27 cellular contexts compared by ENCODE assay signal in genomic region chr12:53862831-53863230, GRCh38.
DNase-seq lines count a peak whose midpoint lies in the region; ATAC-seq, FAIRE-seq and TF ChIP-seq lines count a peak whose summit lies in the region.
"Had no signal": no experiment of that assay in that cellular context is flagged by ENCODE, and none has a peak within 500 bp of the region (broad histone marks: within the 10 kb centered on the region; RNA-seq: fewer than 3 reads in every experiment).

No MANE protein-coding gene starts in this region.

- WGBS in A549 (ENCODE audit: missing lambda C conversion rate) = 82% methylated on average over 2 of the region's 2 CpGs

- H3K4me3 Mint-ChIP-seq in activated CD4-positive, alpha-beta memory T cell treated with anti-CD3 and anti-CD28 coated beads, Interleukin-2, amount 10 ng/mL, durations not matched to agents 7 days and 5 days = no peak overlapping the region
- no peak overlapping the region for H3K4me3 Mint-ChIP-seq in activated CD8-positive, alpha-beta memory T cell treated with anti-CD3 and anti-CD28 coated beads, Interleukin-2, amount 10 ng/mL, durations not matched to agents 7 days and 5 days
- H3K4me3 Mint-ChIP-seq: activated B cell treated with CpG ODN at 0.5 μM for 24 hours; activated CD8-positive, alpha-beta T cell treated with anti-CD3 and anti-CD28 coated beads, Interleukin-2, amount 10 ng/mL, durations not matched to agents 7 days and 5 days; activated naive CD4-positive, alpha-beta T cell treated with anti-CD3 and anti-CD28 coated beads, Interleukin-2, amount 50 U/mL, for 24 hours; CD4-positive, CD25-positive, alpha-beta regulatory T cell; neural progenitor cell had no signal

- DNase-seq in A549 (ENCODE audit: low read depth in 1 of 2, low spot score in 1 of 2) = peak in 1 of 2 experiments; percentile 13
- DNase-seq in HCEC 1CT = peak; percentile 63
- peak in 1 of 2 experiments; percentile 80 for DNase-seq in SJSA1 (ENCODE audit: low read depth in 1 of 2, low spot score in 2 of 2)
- peak; percentile 90 to 96 for DNase-seq in foreskin keratinocyte
- DNase-seq in activated CD4-positive, alpha-beta memory T cell treated with anti-CD3 and anti-CD28 coated beads, Interleukin-2, amount 10 ng/mL, durations not matched to agents 7 days and 5 days = no peak
- DNase-seq in activated CD8-positive, alpha-beta memory T cell treated with anti-CD3 and anti-CD28 coated beads, Interleukin-2, amount 50 U/mL, for 4 hours = no peak
- DNase-seq in activated CD8-positive, alpha-beta memory T cell treated with anti-CD3 and anti-CD28 coated beads, Interleukin-2, amount 10 ng/mL, durations not matched to agents 7 days and 5 days = no peak
- no peak for DNase-seq in NCI-H510A treated with DMSO at 0.1 percent for 48 hours (lab: John Stamatoyannopoulos, UW)
- DNase-seq: activated B cell treated with CpG ODN at 0.5 μM for 24 hours; activated CD8-positive, alpha-beta T cell treated with anti-CD3 and anti-CD28 coated beads, Interleukin-2, amount 10 ng/mL, durations not matched to agents 7 days and 5 days; activated T-cell treated with anti-CD3 and anti-CD28 coated beads, Interleukin-2, amount 50 U/mL, for 48 hours; body of pancreas; CD4-positive, CD25-positive, alpha-beta regulatory T cell; DMS153; midbrain; NCI-H146; NCI-H82; psoas muscle; stimulated activated CD4-positive, alpha-beta T cell treated with anti-CD3 and anti-CD28 coated beads, Interleukin-12 subunit alpha, Interleukin-12 subunit beta, amount 100 ng/mL, for 4 hours had no signal

- no peaks in the 10 kb centered on the region for H3K36me3 ChIP-seq in SJSA1
- H3K36me3 ChIP-seq: gastroesophageal sphincter, neural progenitor cell, suprapubic skin had no signal

- H3K4me3 ChIP-seq in A549 (no peak overlapping the region), SJSA1 (no peak overlapping the region)
- H3K4me3 ChIP-seq: body of pancreas, coronary artery, gastroesophageal sphincter, neural progenitor cell, psoas muscle, SK-N-MC, suprapubic skin had no signal

- H3K27me3 Mint-ChIP-seq in activated CD4-positive, alpha-beta memory T cell treated with anti-CD3 and anti-CD28 coated beads, Interleukin-2, amount 10 ng/mL, durations not matched to agents 7 days and 5 days = peaks cover 17% of the 10 kb centered on the region
- H3K27me3 Mint-ChIP-seq in activated CD8-positive, alpha-beta memory T cell treated with anti-CD3 and anti-CD28 coated beads, Interleukin-2, amount 10 ng/mL, durations not matched to agents 7 days and 5 days = peaks cover 28% of the 10 kb centered on the region

- TF ChIP-seq EP300 in A549 (IDR thresholded peaks at IDR 0.05) = no peak

- TF ChIP-seq CTCF in A549 (IDR thresholded peaks at IDR 0.05) (no peak), foreskin keratinocyte (conservative IDR thresholded peaks at IDR 0.05) (no peak)

- TF ChIP-seq POLR2A in A549 (IDR thresholded peaks at IDR 0.05; ENCODE audit: low read length) = no peak

- H3K4me1 Mint-ChIP-seq in activated CD4-positive, alpha-beta memory T cell treated with anti-CD3 and anti-CD28 coated beads, Interleukin-2, amount 10 ng/mL, durations not matched to agents 7 days and 5 days = no peaks in the 10 kb centered on the region
- no peaks in the 10 kb centered on the region for H3K4me1 Mint-ChIP-seq in activated CD8-positive, alpha-beta memory T cell treated with anti-CD3 and anti-CD28 coated beads, Interleukin-2, amount 10 ng/mL, durations not matched to agents 7 days and 5 days
- H3K4me1 Mint-ChIP-seq: activated B cell treated with CpG ODN at 0.5 μM for 24 hours; activated naive CD4-positive, alpha-beta T cell treated with anti-CD3 and anti-CD28 coated beads, Interleukin-2, amount 50 U/mL, for 24 hours; CD4-positive, CD25-positive, alpha-beta regulatory T cell had no signal

- H3K4me2 ChIP-seq in A549 = peak overlapping the region; percentile 24; the same call in 2 of the 3 replicates
- H3K4me2 ChIP-seq: neural progenitor cell had no signal

- no peaks in the 10 kb centered on the region for H3K36me3 Mint-ChIP-seq in activated CD4-positive, alpha-beta memory T cell treated with anti-CD3 and anti-CD28 coated beads, Interleukin-2, amount 10 ng/mL, durations not matched to agents 7 days and 5 days (ENCODE audit: low read depth)
- H3K36me3 Mint-ChIP-seq in activated CD8-positive, alpha-beta memory T cell treated with anti-CD3 and anti-CD28 coated beads, Interleukin-2, amount 10 ng/mL, durations not matched to agents 7 days and 5 days = no peaks in the 10 kb centered on the region
- H3K36me3 Mint-ChIP-seq: activated naive CD4-positive, alpha-beta T cell treated with anti-CD3 and anti-CD28 coated beads, Interleukin-2, amount 50 U/mL, for 24 hours; CD4-positive, CD25-positive, alpha-beta regulatory T cell; neural progenitor cell had no signal

- H3K4me1 ChIP-seq in A549 (peaks cover 32% of the 10 kb centered on the region), SJSA1 (replicated peaks) (peaks cover 47% of the 10 kb centered on the region), foreskin keratinocyte (peaks cover 32% of the 10 kb centered on the region)
- H3K4me1 ChIP-seq: body of pancreas, gastroesophageal sphincter, neural progenitor cell, psoas muscle had no signal

- no peak for FAIRE-seq in A549 (lab: Jason Lieb, UNC)
- FAIRE-seq: endometrium had no signal

- CTCF ChIA-PET in A549 (lab: Yijun Ruan, JAX) = interaction anchor here (0.6 to 1.7 kb wide), 3 partner anchors 13 to 60 kb away, joined by 3 to 4 read pairs (median 4); no protein-coding TSS in a partner anchor
- CTCF ChIA-PET in activated CD4-positive, alpha-beta memory T cell treated with anti-CD3 and anti-CD28 coated beads, Interleukin-2, amount 10 ng/mL, durations not matched to agents 7 days and 5 days (lab: Charles Lee) = no interaction called here
- CTCF ChIA-PET in activated CD8-positive, alpha-beta memory T cell treated with anti-CD3 and anti-CD28 coated beads, Interleukin-2, amount 10 ng/mL, durations not matched to agents 7 days and 5 days (lab: Charles Lee) = no interaction called here

- TF ChIP-seq RAD21 in A549 (conservative IDR thresholded peaks at IDR 0.05 in 1 of 2, IDR thresholded peaks at IDR 0.05 in 1 of 2) = no peak

- H3K9me3 ChIP-seq in A549 (no peaks in the 10 kb centered on the region), SJSA1 (replicated peaks) (no peaks in the 10 kb centered on the region)
- H3K9me3 ChIP-seq: body of pancreas, gastroesophageal sphincter, psoas muscle, suprapubic skin had no signal

- ATAC-seq in A549 = peak; percentile 34 to 40; a peak in 2 of 6 replicates
- peak; percentile 82 for ATAC-seq in foreskin keratinocyte
- ATAC-seq in activated CD8-positive, alpha-beta memory T cell treated with anti-CD3 and anti-CD28 coated beads, Interleukin-2, amount 10 ng/mL, durations not matched to agents 7 days and 5 days = no peak
- ATAC-seq: activated CD8-positive, alpha-beta T cell treated with anti-CD3 and anti-CD28 coated beads, Interleukin-2, amount 10 ng/mL, durations not matched to agents 7 days and 5 days; body of pancreas; gastroesophageal sphincter; left lobe of liver; psoas muscle had no signal

- POLR2A ChIA-PET in A549 (lab: Yijun Ruan, JAX) = no interaction called here
- POLR2A ChIA-PET in activated CD4-positive, alpha-beta memory T cell treated with anti-CD3 and anti-CD28 coated beads, Interleukin-2, amount 10 ng/mL, durations not matched to agents 7 days and 5 days (lab: Charles Lee) = no interaction called here

- H3K27ac ChIP-seq in A549 = peak overlapping the region; percentile 42 to 54; a peak in 3 of 6 replicates
- H3K27ac ChIP-seq in SJSA1 = peak overlapping the region; percentile 94
- no peak overlapping the region for H3K27ac ChIP-seq in foreskin keratinocyte
- H3K27ac ChIP-seq: body of pancreas, coronary artery, gastroesophageal sphincter, neural progenitor cell, psoas muscle, SK-N-MC, suprapubic skin had no signal

- H3K27me3 ChIP-seq in SJSA1 (replicated peaks) (no peaks in the 10 kb centered on the region), foreskin keratinocyte (no peaks in the 10 kb centered on the region)
- H3K27me3 ChIP-seq: body of pancreas had no signal

- no peaks in the 10 kb centered on the region for H3K9me3 Mint-ChIP-seq in activated CD4-positive, alpha-beta memory T cell treated with anti-CD3 and anti-CD28 coated beads, Interleukin-2, amount 10 ng/mL, durations not matched to agents 7 days and 5 days
- H3K9me3 Mint-ChIP-seq in activated CD8-positive, alpha-beta memory T cell treated with anti-CD3 and anti-CD28 coated beads, Interleukin-2, amount 10 ng/mL, durations not matched to agents 7 days and 5 days (ENCODE audit: low read depth) = no peaks in the 10 kb centered on the region
- H3K9me3 Mint-ChIP-seq: activated B cell treated with CpG ODN at 0.5 μM for 24 hours; activated naive CD4-positive, alpha-beta T cell treated with anti-CD3 and anti-CD28 coated beads, Interleukin-2, amount 50 U/mL, for 24 hours; CD4-positive, CD25-positive, alpha-beta regulatory T cell; neural progenitor cell had no signal

- no peak overlapping the region for H3K27ac Mint-ChIP-seq in activated CD4-positive, alpha-beta memory T cell treated with anti-CD3 and anti-CD28 coated beads, Interleukin-2, amount 10 ng/mL, durations not matched to agents 7 days and 5 days
- H3K27ac Mint-ChIP-seq in activated CD8-positive, alpha-beta memory T cell treated with anti-CD3 and anti-CD28 coated beads, Interleukin-2, amount 10 ng/mL, durations not matched to agents 7 days and 5 days = no peak overlapping the region
- H3K27ac Mint-ChIP-seq: activated B cell treated with CpG ODN at 0.5 μM for 24 hours; activated CD8-positive, alpha-beta T cell treated with anti-CD3 and anti-CD28 coated beads, Interleukin-2, amount 10 ng/mL, durations not matched to agents 7 days and 5 days; activated naive CD4-positive, alpha-beta T cell treated with anti-CD3 and anti-CD28 coated beads, Interleukin-2, amount 50 U/mL, for 24 hours; CD4-positive, CD25-positive, alpha-beta regulatory T cell; neural progenitor cell had no signal

TF ChIP-seq in A549, 52 proteins besides CTCF, POLR2A, EP300 and RAD21:
- TF ChIP-seq EHF (CRISPR knock-in tag; IDR thresholded peaks at IDR 0.05) (no peak), ZSCAN20 (CRISPR knock-in tag; IDR thresholded peaks at IDR 0.05) (no peak)

Comparison
In these comparisons a context has a peak if more than half of its experiments do, and no peak if none do; other contexts are left out.
1. DNase-seq: peak in HCEC 1CT (single experiment) and foreskin keratinocyte (2 of 2); none in activated CD4-positive, alpha-beta memory T cell treated with anti-CD3 and anti-CD28 coated beads, Interleukin-2, amount 10 ng/mL, durations not matched to agents 7 days and 5 days (single experiment), activated CD8-positive, alpha-beta memory T cell treated with anti-CD3 and anti-CD28 coated beads, Interleukin-2, amount 50 U/mL, for 4 hours (single experiment), activated CD8-positive, alpha-beta memory T cell treated with anti-CD3 and anti-CD28 coated beads, Interleukin-2, amount 10 ng/mL, durations not matched to agents 7 days and 5 days (single experiment) and NCI-H510A treated with DMSO at 0.1 percent for 48 hours (single experiment).